ENCODE assay signal across 32 cellular contexts in genomic region chr6:24818346-24818745, GRCh38. TPM values are rescaled to one million over a fixed set of nuclear protein-coding genes. Genes with fewer than 3 reads are reported as not detected.
DNase-seq lines count a peak whose midpoint lies in the region; ATAC-seq lines count a peak whose summit lies in the region.
"Had no signal": no experiment of that assay in that cellular context is flagged by ENCODE, and none has a peak within 500 bp of the region (broad histone marks: within the 10 kb centered on the region; RNA-seq: fewer than 3 reads in every experiment).

No MANE protein-coding gene starts in this region.

- H3K27ac Mint-ChIP-seq in stimulated activated naive CD8-positive, alpha-beta T cell treated with anti-CD3 and anti-CD28 coated beads, Interleukin-15, Interleukin-2, amounts not matched to agents 100 ng/mL and 50 ng/mL, for 24 hours: peak overlapping the region; percentile 31
- peak overlapping the region in 8 of 10 donors; percentile 22 to 80 (median 49) for H3K27ac Mint-ChIP-seq in naive thymus-derived CD8-positive, alpha-beta T cell
- H3K27ac Mint-ChIP-seq: stimulated activated memory B cell treated with anti-CD40 and anti-IgM and Interleukin-4, amounts not matched to agents 10 μg/mL and 1 μg/mL and 100 μg/mL, for 72 hours had no signal

- no peak for ATAC-seq in stimulated activated naive CD8-positive, alpha-beta T cell treated with anti-CD3 and anti-CD28 coated beads, Interleukin-15, Interleukin-2, amounts not matched to agents 100 U/mL and 50 U/mL, for 24 hours
- no peak for ATAC-seq in naive thymus-derived CD8-positive, alpha-beta T cell
- ATAC-seq: lower lobe of right lung; Right ventricle myocardium inferior; stimulated activated memory B cell treated with anti-CD40 and anti-IgM and Interleukin-4, amounts not matched to agents 10 μg/mL and 1 μg/mL and 100 μg/mL, for 72 hours had no signal

- DNase-seq in NCI-H82 (lab: John Stamatoyannopoulos, UW): peak; percentile 41
- DNase-seq in NCI-H82 treated with DMSO at 0.1 percent for 48 hours (lab: John Stamatoyannopoulos, UW; ENCODE audit: unreplicated experiment): no peak
- no peak for DNase-seq in stimulated activated naive CD8-positive, alpha-beta T cell treated with anti-CD3 and anti-CD28 coated beads, Interleukin-15, Interleukin-2, amounts not matched to agents 100 U/mL and 50 U/mL, for 24 hours
- no peak for DNase-seq in naive thymus-derived CD8-positive, alpha-beta T cell
- DNase-seq in glomerular visceral epithelial cell (ENCODE audit: extremely low spot score): no peak
- no peak for DNase-seq in T-helper 2 cell
- no peak for DNase-seq in SHP77 treated with DMSO at 0.1 percent for 48 hours (lab: John Stamatoyannopoulos, UW)
- DNase-seq: activated CD4-positive, alpha-beta T cell treated with anti-CD3 and anti-CD28 coated beads for 4 hours; activated naive CD4-positive, alpha-beta T cell treated with Interleukin-2 at 50 U/mL for 16 hours; activated T-cell treated with anti-CD3 and anti-CD28 coated beads, Interleukin-2, amount 50 U/mL, for 48 hours; GOT3; hippocampal formation; KBM-7; lower lobe of right lung; midbrain; naive B cell; NCI-H1105; NCI-H187; NCI-H2171 treated with DMSO at 0.1 percent for 48 hours; NCI-H510A treated with DMSO at 0.1 percent for 48 hours; T-helper 9 cell; upper lobe of left lung had no signal

- no peaks in the 10 kb centered on the region for H3K9me3 Mint-ChIP-seq in stimulated activated naive CD8-positive, alpha-beta T cell treated with anti-CD3 and anti-CD28 coated beads, Interleukin-15, Interleukin-2, amounts not matched to agents 100 ng/mL and 50 ng/mL, for 24 hours
- H3K9me3 Mint-ChIP-seq in naive thymus-derived CD8-positive, alpha-beta T cell: no peaks in the 10 kb centered on the region
- H3K9me3 Mint-ChIP-seq: naive B cell; stimulated activated memory B cell treated with anti-CD40 and anti-IgM and Interleukin-4, amounts not matched to agents 10 μg/mL and 1 μg/mL and 100 μg/mL, for 72 hours had no signal

- H3K4me1 Mint-ChIP-seq in stimulated activated naive CD8-positive, alpha-beta T cell treated with anti-CD3 and anti-CD28 coated beads, Interleukin-15, Interleukin-2, amounts not matched to agents 100 ng/mL and 50 ng/mL, for 24 hours (ENCODE audit: low read depth): peaks cover 6% of the 10 kb centered on the region
- peaks cover 3 to 11% (median 6%) of the 10 kb centered on the region in 4 donors for H3K4me1 Mint-ChIP-seq in naive thymus-derived CD8-positive, alpha-beta T cell
- H3K4me1 Mint-ChIP-seq: naive B cell; stimulated activated memory B cell treated with anti-CD40 and anti-IgM and Interleukin-4, amounts not matched to agents 10 μg/mL and 1 μg/mL and 100 μg/mL, for 72 hours had no signal

- H3K27me3 Mint-ChIP-seq in stimulated activated naive CD8-positive, alpha-beta T cell treated with anti-CD3 and anti-CD28 coated beads, Interleukin-15, Interleukin-2, amounts not matched to agents 100 ng/mL and 50 ng/mL, for 24 hours: no peaks in the 10 kb centered on the region
- H3K27me3 Mint-ChIP-seq in naive thymus-derived CD8-positive, alpha-beta T cell: no peaks in the 10 kb centered on the region
- H3K27me3 Mint-ChIP-seq: naive B cell; stimulated activated memory B cell treated with anti-CD40 and anti-IgM and Interleukin-4, amounts not matched to agents 10 μg/mL and 1 μg/mL and 100 μg/mL, for 72 hours had no signal

- POLR2A ChIA-PET in naive thymus-derived CD8-positive, alpha-beta T cell (lab: Charles Lee): interaction anchor here (0.6 to 1.2 kb wide), 4 partner anchors 12 to 94 kb away, joined by 3 to 5 read pairs (median 4); no protein-coding TSS in a partner anchor

- peaks cover 30% of the 10 kb centered on the region for H3K36me3 Mint-ChIP-seq in stimulated activated naive CD8-positive, alpha-beta T cell treated with anti-CD3 and anti-CD28 coated beads, Interleukin-15, Interleukin-2, amounts not matched to agents 100 ng/mL and 50 ng/mL, for 24 hours (ENCODE audit: low read depth)
- H3K36me3 Mint-ChIP-seq in naive thymus-derived CD8-positive, alpha-beta T cell: peaks cover 5 to 55% (median 26%) of the 10 kb centered on the region in 3 donors

- H3K4me3 Mint-ChIP-seq in stimulated activated naive CD8-positive, alpha-beta T cell treated with anti-CD3 and anti-CD28 coated beads, Interleukin-15, Interleukin-2, amounts not matched to agents 100 ng/mL and 50 ng/mL, for 24 hours: no peak overlapping the region
- H3K4me3 Mint-ChIP-seq in naive thymus-derived CD8-positive, alpha-beta T cell: no peak overlapping the region
- H3K4me3 Mint-ChIP-seq: stimulated activated memory B cell treated with anti-CD40 and anti-IgM and Interleukin-4, amounts not matched to agents 10 μg/mL and 1 μg/mL and 100 μg/mL, for 72 hours had no signal

RNA-seq across cellular contexts. Expression of gene ARMH2, which starts 19.6 kb away (rescaled TPM):
- total RNA-seq in naive thymus-derived CD8-positive, alpha-beta T cell: 1 to 10 TPM; 4.5 to 7.1 TPM
- polyA plus RNA-seq in naive thymus-derived CD8-positive, alpha-beta T cell: under 1 TPM in 2 of 3 donors, not detected in 1; 0.26 to 0.27 TPM
- total RNA-seq: A172, ascending aorta, HT1080, MCF 10A, osteocyte, Right ventricle myocardium inferior, skeletal muscle tissue, suprapubic skin had no signal

RNA-seq across cellular contexts. Expression of gene GMNN, which starts 43.6 kb away (rescaled TPM):
- 1 to 10 TPM; 3.4 to 3.6 TPM for total RNA-seq in naive thymus-derived CD8-positive, alpha-beta T cell
- polyA plus RNA-seq in naive thymus-derived CD8-positive, alpha-beta T cell: 1 to 10 TPM; 4.0 to 5.3 (median 4.3) TPM
